In the genomic region with DNA sequence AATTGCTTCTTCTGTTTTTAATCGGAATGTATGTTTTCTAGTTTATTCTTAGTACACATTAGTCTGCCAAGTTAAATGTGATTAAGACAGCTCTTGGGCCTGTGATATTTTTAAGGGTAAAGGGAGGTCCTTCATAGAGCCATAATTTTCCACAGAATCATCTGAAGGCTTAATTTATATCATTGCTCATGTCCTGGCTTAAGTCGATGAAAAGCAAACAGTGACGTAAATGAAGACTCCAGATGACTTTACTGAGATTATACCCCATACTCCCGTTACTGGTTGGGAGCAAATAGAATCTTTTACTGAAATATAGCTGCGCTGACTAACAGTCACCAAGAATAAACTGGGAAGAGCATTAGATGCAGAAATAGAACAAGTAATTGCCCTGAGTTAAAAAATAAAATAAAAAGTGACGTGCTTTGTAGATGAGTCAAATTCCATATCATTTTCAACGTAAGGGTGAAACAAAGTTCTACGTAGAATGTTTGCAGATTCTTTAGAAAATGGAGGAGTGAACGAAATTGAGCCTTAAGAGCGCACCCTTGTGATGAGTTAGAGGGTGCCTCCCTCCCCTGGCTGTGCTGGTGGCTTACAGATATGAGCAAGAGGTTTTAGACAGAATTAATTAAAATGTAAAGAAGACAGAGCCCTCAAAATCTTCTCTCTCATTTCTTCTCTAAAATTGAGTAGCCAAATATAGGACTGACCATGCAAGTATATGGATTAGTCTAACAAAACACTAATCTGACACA, we compare ENCODE assay signal across 1 cellular context.
TF ChIP-seq lines count a peak whose summit lies in the region.

No MANE protein-coding gene starts in this region.

TF ChIP-seq in SK-N-SH treated with all-trans-retinoic acid at 6 μM for 48 hours, 23 proteins besides CTCF, POLR2A, EP300 and RAD21 (continued from another document):
- TF ChIP-seq PATZ1 (CRISPR knock-in tag; IDR thresholded peaks at IDR 0.05; ENCODE audit: borderline replicate concordance): no peak
- TF ChIP-seq, protein P1, sequence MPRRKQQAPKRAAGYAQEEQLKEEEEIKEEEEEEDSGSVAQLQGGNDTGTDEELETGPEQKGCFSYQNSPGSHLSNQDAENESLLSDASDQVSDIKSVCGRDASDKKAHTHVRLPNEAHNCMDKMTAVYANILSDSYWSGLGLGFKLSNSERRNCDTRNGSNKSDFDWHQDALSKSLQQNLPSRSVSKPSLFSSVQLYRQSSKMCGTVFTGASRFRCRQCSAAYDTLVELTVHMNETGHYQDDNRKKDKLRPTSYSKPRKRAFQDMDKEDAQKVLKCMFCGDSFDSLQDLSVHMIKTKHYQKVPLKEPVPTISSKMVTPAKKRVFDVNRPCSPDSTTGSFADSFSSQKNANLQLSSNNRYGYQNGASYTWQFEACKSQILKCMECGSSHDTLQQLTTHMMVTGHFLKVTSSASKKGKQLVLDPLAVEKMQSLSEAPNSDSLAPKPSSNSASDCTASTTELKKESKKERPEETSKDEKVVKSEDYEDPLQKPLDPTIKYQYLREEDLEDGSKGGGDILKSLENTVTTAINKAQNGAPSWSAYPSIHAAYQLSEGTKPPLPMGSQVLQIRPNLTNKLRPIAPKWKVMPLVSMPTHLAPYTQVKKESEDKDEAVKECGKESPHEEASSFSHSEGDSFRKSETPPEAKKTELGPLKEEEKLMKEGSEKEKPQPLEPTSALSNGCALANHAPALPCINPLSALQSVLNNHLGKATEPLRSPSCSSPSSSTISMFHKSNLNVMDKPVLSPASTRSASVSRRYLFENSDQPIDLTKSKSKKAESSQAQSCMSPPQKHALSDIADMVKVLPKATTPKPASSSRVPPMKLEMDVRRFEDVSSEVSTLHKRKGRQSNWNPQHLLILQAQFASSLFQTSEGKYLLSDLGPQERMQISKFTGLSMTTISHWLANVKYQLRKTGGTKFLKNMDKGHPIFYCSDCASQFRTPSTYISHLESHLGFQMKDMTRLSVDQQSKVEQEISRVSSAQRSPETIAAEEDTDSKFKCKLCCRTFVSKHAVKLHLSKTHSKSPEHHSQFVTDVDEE (CRISPR knock-in tag; IDR thresholded peaks at IDR 0.05): no peak
- TF ChIP-seq RARB (CRISPR knock-in tag; IDR thresholded peaks at IDR 0.05): no peak
- no peak for TF ChIP-seq ZNF70 (CRISPR knock-in tag; IDR thresholded peaks at IDR 0.05)
- no peak for TF ChIP-seq TOX (CRISPR knock-in tag; IDR thresholded peaks at IDR 0.05; ENCODE audit: borderline replicate concordance)
- no peak for TF ChIP-seq TCF4 (CRISPR knock-in tag; IDR thresholded peaks at IDR 0.05; ENCODE audit: borderline replicate concordance)
- no peak for TF ChIP-seq ESRRG (CRISPR knock-in tag; IDR thresholded peaks at IDR 0.05)
